ENCODE assay signal across 25 cellular contexts in the genomic region with DNA sequence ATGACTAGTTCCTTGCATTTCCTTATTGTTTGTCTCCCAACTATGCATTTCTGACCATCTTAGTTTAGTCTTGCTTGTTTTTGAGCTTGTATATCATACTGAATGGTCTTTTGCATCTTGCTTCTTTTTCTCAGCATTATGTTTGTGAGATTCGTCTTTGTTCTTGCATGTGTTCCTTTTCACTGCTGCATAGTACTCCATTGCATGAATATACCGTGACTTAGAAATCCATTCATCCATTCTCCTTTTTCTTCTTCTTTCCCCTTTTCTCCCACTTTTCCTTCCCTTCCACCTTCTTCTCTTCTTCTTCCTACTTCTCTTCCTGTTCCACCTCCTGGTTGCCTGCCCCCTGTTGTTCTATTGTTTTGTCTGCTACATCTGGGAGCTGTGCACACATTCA. TPM values are rescaled to one million over a fixed set of nuclear protein-coding genes. Genes with fewer than 3 reads are reported as not detected.
DNase-seq lines count a peak whose midpoint lies in the region; ATAC-seq, FAIRE-seq and TF ChIP-seq lines count a peak whose summit lies in the region.
"Had no signal": no experiment of that assay in that cellular context is flagged by ENCODE, and none has a peak within 500 bp of the region (broad histone marks: within the 10 kb centered on the region; RNA-seq: fewer than 3 reads in every experiment).

No MANE protein-coding gene starts in this region.

- no peaks in the 10 kb centered on the region for H3K36me3 ChIP-seq in K562 (ENCODE audit: control insufficient read depth, insufficient read depth, low read length)
- H3K36me3 ChIP-seq: BE2C; BLaER1 treated with 17β-estradiol and CSF1 and Interleukin-3, amounts not matched to agents 10 nM and 100 nM; HAP-1 had no signal

- H3K4me1 ChIP-seq in K562 (replicated peaks in 1 of 2; ENCODE audit: control insufficient read depth in 2 of 2, insufficient read depth in 2 of 2, low read length in 2 of 2), result no peaks in the 10 kb centered on the region
- H3K4me1 ChIP-seq: BE2C; BLaER1 treated with 17β-estradiol and CSF1 and Interleukin-3, amounts not matched to agents 10 nM and 100 nM; HAP-1 had no signal

- no peak overlapping the region for H3K4me3 ChIP-seq in K562
- H3K4me3 ChIP-seq: BLaER1 treated with 17β-estradiol and CSF1 and Interleukin-3, amounts not matched to agents 10 nM and 100 nM; GM12878; GM23338; HAP-1 had no signal

- peak; percentile 4 for DNase-seq in NCI-H510A treated with DMSO at 0.1 percent for 48 hours (lab: John Stamatoyannopoulos, UW)
- no peak for DNase-seq in NCI-H510A (lab: John Stamatoyannopoulos, UW)
- no peak for DNase-seq in HTR-8/SVneo (ENCODE audit: insufficient read length, low spot score)
- DNase-seq in K562 (ENCODE audit: extremely low read depth in 1 of 4, low spot score in 3 of 4), result no peak
- DNase-seq in NCI-H526 treated with DMSO at 0.1 percent for 48 hours (lab: John Stamatoyannopoulos, UW), result no peak
- DNase-seq: ACHN; AML-193; BE2C; CD4-positive, alpha-beta T cell; DMS 273 treated with DMSO at 0.1 percent for 48 hours; DMS79; EL; GDM1 had no signal

- intact Hi-C loops in K562 (cut with micrococcal nuclease), result no loop called here

- POLR2A ChIA-PET in K562 (lab: Yijun Ruan, JAX), result interaction anchor here (1.2 kb wide), 1 partner anchor 24 kb away, joined by 3 read pairs; no protein-coding TSS in a partner anchor

- no peak overlapping the region for H3K27ac ChIP-seq in K562 (ENCODE audit: extremely low read depth, low read depth, low read length)
- H3K27ac ChIP-seq: 22Rv1; BLaER1 treated with 17β-estradiol and CSF1 and Interleukin-3, amounts not matched to agents 10 nM and 100 nM had no signal

- no peak overlapping the region for H3K9ac ChIP-seq in K562 (ENCODE audit: insufficient read depth in 1 of 2, low read depth in 2 of 2, low read length in 2 of 2)
- H3K9ac ChIP-seq: BLaER1 treated with 17β-estradiol and CSF1 and Interleukin-3, amounts not matched to agents 10 nM and 100 nM had no signal

- H3K27me3 ChIP-seq in K562 (ENCODE audit: control insufficient read depth in 2 of 2, insufficient read depth in 2 of 2, low read length in 2 of 2), result peaks cover 0 to 23% of the 10 kb centered on the region in 2 experiments; a peak in 2 of 5 replicates
- H3K27me3 ChIP-seq: BE2C; BLaER1 treated with 17β-estradiol and CSF1 and Interleukin-3, amounts not matched to agents 10 nM and 100 nM had no signal

- no peak for TF ChIP-seq EP300 in K562 (IDR thresholded peaks at IDR 0.05; ENCODE audit: low read length)

- H4K20me1 ChIP-seq in K562 (replicated peaks; ENCODE audit: control insufficient read depth, insufficient read depth, low read length), result no peaks in the 10 kb centered on the region; the same call in 1 of the 2 replicates

- TF ChIP-seq POLR2A in K562 (conservative IDR thresholded peaks at IDR 0.05), result no peak

- no TSS peak for BruUV-seq in K562 (replicated peaks; lab: Mats Ljungman, UMichigan)

- no peaks in the 10 kb centered on the region for H3K79me2 ChIP-seq in K562 (ENCODE audit: control insufficient read depth, insufficient read depth, low read length)

- in situ Hi-C loops in K562 (cut with MboI), result no loop called here

- ATAC-seq in K562 (no peak), GM21423 (IDR thresholded peaks at IDR 0.05; ENCODE audit: unreplicated experiment) (no peak)
- ATAC-seq: GM12878, GM23338 had no signal

- no peak for TF ChIP-seq RAD21 in K562 (CRISPR knock-in tag; conservative IDR thresholded peaks at IDR 0.05 in 1 of 2, IDR thresholded peaks at IDR 0.05 in 1 of 2)

- CTCF ChIA-PET in K562 (lab: Yijun Ruan, JAX; ENCODE audit: low intra/inter-chr PET ratio), result no interaction called here

- no peak overlapping the region for H2AFZ ChIP-seq in K562 (ENCODE audit: low read depth, low read length)
- H2AFZ ChIP-seq: GM23338 had no signal

- H3K9me3 ChIP-seq in K562 (replicated peaks; ENCODE audit: control insufficient read depth, insufficient read depth, low read depth, low read length), result no peaks in the 10 kb centered on the region; the same call in 1 of the 2 replicates
- H3K9me3 ChIP-seq: BE2C; BLaER1 treated with 17β-estradiol and CSF1 and Interleukin-3, amounts not matched to agents 10 nM and 100 nM; HAP-1 had no signal

- peaks cover 3% of the 10 kb centered on the region for H3K9me1 ChIP-seq in K562 (ENCODE audit: control insufficient read depth, insufficient read depth, low read length)

- WGBS in K562 (ENCODE audit: insufficient coverage, low coverage, missing lambda C conversion rate), result 0% methylated on average over 2 of the region's 2 CpGs

- no peak for TF ChIP-seq CTCF in K562 (IDR thresholded peaks at IDR 0.05 in 2 of 3, conservative IDR thresholded peaks at IDR 0.05 in 1 of 3; ENCODE audit: insufficient read depth in 2 of 3, low read depth in 1 of 3, low read length in 3 of 3)

- FAIRE-seq in HTR-8/SVneo (lab: Jason Lieb, UNC) (peak; percentile 66), K562 (lab: Jason Lieb, UNC) (no peak)
- FAIRE-seq: A204.1, D721Med, GM12878, GM19239, H54 had no signal

- H3K4me2 ChIP-seq in K562 (ENCODE audit: insufficient read depth, low read length), result no peak overlapping the region
- H3K4me2 ChIP-seq: BLaER1 treated with 17β-estradiol and CSF1 and Interleukin-3, amounts not matched to agents 10 nM and 100 nM; GM23338 had no signal

TF ChIP-seq in K562, 482 proteins besides CTCF, POLR2A, EP300 and RAD21 (continues in another document):
- TF ChIP-seq TAF15 (IDR thresholded peaks at IDR 0.05; ENCODE audit: low read depth, low read length) (no peak), BCL6 (CRISPR knock-in tag; IDR thresholded peaks at IDR 0.05) (no peak), RBM25 (IDR thresholded peaks at IDR 0.05; ENCODE audit: low read depth, low read length, severe bottlenecking) (peak; percentile 85), TAF7 (tag; IDR thresholded peaks at IDR 0.05) (no peak), ZNF609 (CRISPR knock-in tag; IDR thresholded peaks at IDR 0.05; ENCODE audit: borderline replicate concordance) (no peak), BCOR (IDR thresholded peaks at IDR 0.05) (peak; percentile 63), ZKSCAN3 (CRISPR knock-in tag; IDR thresholded peaks at IDR 0.05) (no peak), NR4A1 (CRISPR knock-in tag; IDR thresholded peaks at IDR 0.05) (no peak), NR4A1 (tag; IDR thresholded peaks at IDR 0.05) (no peak), ZNF354B (CRISPR knock-in tag; IDR thresholded peaks at IDR 0.05) (no peak), POLR2G (IDR thresholded peaks at IDR 0.05; ENCODE audit: low read depth, low read length) (no peak), KDM1A (IDR thresholded peaks at IDR 0.05) (peak; percentile 20 to 33; a peak in 1 of 4 replicates)

RNA-seq across cellular contexts. Expression of gene CDH22, which starts 42.8 kb away (rescaled TPM):
- not detected in 2 replicates for total RNA-seq in K562 (2011; cell fraction: chromatin; rRNA removed; ENCODE audit: low replicate concordance)
- total RNA-seq in K562 (2011; cell fraction: nucleolus; rRNA removed), result not detected in 2 replicates
- total RNA-seq in K562 (2011; cell fraction: nucleoplasm; rRNA removed), result 0.07 TPM in 1 of 2 replicates, not detected in the other
- total RNA-seq in K562 (2014; rRNA removed) (not detected in 2 replicates), K562 (2014; rRNA removed; fragmentation: Illumina TruSeq; extraction: Trizol) (not detected in 2 replicates), K562 (2015; rRNA removed; fragmentation: Illumina TruSeq; extraction: Trizol) (not detected in 2 replicates), K562 (2021) (0.07 TPM in 1 of 2 replicates, not detected in the other)
- polyA plus RNA-seq in K562 (2011; rRNA removed) (not detected in 2 replicates), K562 (2014; fragmentation: Illumina TruSeq; extraction: Trizol) (not detected in 2 replicates), K562 (2014; fragmentation: Nextera tagmentation; extraction: Ambion mirVana) (not detected), K562 (2014; rRNA removed) (0.08 TPM in 1 of 2 replicates, not detected in the other)
- polyA plus RNA-seq in K562 (2011; cell fraction: cytosol; rRNA removed), result 0.03 TPM in 1 of 2 replicates, not detected in the other
- 0.04 and 0.11 TPM in 2 replicates for polyA plus RNA-seq in K562 (2011; cell fraction: nucleus; rRNA removed)
- polyA plus RNA-seq in K562 (2012), result 0.03 and 0.06 TPM in 2 replicates
- polyA minus RNA-seq in K562 (2011; rRNA and poly(A)+ RNA removed), result not detected in 2 replicates
- not detected in 2 replicates for polyA minus RNA-seq in K562 (2011; cell fraction: cytosol; rRNA and poly(A)+ RNA removed)
- polyA minus RNA-seq in K562 (2011; cell fraction: nucleus; rRNA and poly(A)+ RNA removed), result 0.13 TPM in 1 of 2 replicates, not detected in the other
- total RNA-seq: CD4-positive, alpha-beta T cell; CD8-positive, alpha-beta memory T cell; GM12878 had no signal
- polyA plus RNA-seq: CD14-positive monocyte; CD8-positive, alpha-beta memory T cell; GM12878 had no signal
